In genomic region chr13:24718192-24718965, GRCh38 we compare ENCODE assay signal across 1 cellular context.
TF ChIP-seq lines count a peak whose summit lies in the region.

No MANE protein-coding gene starts in this region.

TF ChIP-seq in H1, 55 proteins besides CTCF, POLR2A, EP300 and RAD21 (continued from another document):
- TF ChIP-seq ATF3 (IDR thresholded peaks at IDR 0.05; ENCODE audit: insufficient read depth, low read depth, low read length): no peak
- TF ChIP-seq RBBP5 (IDR thresholded peaks at IDR 0.05; ENCODE audit: borderline replicate concordance, low read depth, low read length): no peak
- TF ChIP-seq HDAC2 (IDR thresholded peaks at IDR 0.05; ENCODE audit: borderline replicate concordance in 1 of 2, low read depth in 2 of 2, low read length in 2 of 2): no peak
- no peak for TF ChIP-seq KDM4A (IDR thresholded peaks at IDR 0.05; ENCODE audit: low read depth, low read length, severe bottlenecking)
- TF ChIP-seq HDAC6 (IDR thresholded peaks at IDR 0.05; ENCODE audit: low read depth, low read length): no peak
- no peak for TF ChIP-seq TAF1 (IDR thresholded peaks at IDR 0.05; ENCODE audit: low read depth, low read length)
- no peak for TF ChIP-seq FOSL1 (IDR thresholded peaks at IDR 0.05; ENCODE audit: insufficient read depth, low read depth, low read length)
- TF ChIP-seq, protein P1, sequence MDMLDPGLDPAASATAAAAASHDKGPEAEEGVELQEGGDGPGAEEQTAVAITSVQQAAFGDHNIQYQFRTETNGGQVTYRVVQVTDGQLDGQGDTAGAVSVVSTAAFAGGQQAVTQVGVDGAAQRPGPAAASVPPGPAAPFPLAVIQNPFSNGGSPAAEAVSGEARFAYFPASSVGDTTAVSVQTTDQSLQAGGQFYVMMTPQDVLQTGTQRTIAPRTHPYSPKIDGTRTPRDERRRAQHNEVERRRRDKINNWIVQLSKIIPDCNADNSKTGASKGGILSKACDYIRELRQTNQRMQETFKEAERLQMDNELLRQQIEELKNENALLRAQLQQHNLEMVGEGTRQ (IDR thresholded peaks at IDR 0.05; ENCODE audit: low read length): no peak
- TF ChIP-seq SP4 (IDR thresholded peaks at IDR 0.05; ENCODE audit: low read length): no peak
- no peak for TF ChIP-seq POU5F1 (IDR thresholded peaks at IDR 0.05; ENCODE audit: low read depth, low read length)
- TF ChIP-seq CHD2 (IDR thresholded peaks at IDR 0.05; ENCODE audit: low read length): no peak
- no peak for TF ChIP-seq ZNF274 (IDR thresholded peaks at IDR 0.05; ENCODE audit: borderline replicate concordance, extremely low read depth, low read length)
